1 cellular context compared by ENCODE assay signal in the genomic region with DNA sequence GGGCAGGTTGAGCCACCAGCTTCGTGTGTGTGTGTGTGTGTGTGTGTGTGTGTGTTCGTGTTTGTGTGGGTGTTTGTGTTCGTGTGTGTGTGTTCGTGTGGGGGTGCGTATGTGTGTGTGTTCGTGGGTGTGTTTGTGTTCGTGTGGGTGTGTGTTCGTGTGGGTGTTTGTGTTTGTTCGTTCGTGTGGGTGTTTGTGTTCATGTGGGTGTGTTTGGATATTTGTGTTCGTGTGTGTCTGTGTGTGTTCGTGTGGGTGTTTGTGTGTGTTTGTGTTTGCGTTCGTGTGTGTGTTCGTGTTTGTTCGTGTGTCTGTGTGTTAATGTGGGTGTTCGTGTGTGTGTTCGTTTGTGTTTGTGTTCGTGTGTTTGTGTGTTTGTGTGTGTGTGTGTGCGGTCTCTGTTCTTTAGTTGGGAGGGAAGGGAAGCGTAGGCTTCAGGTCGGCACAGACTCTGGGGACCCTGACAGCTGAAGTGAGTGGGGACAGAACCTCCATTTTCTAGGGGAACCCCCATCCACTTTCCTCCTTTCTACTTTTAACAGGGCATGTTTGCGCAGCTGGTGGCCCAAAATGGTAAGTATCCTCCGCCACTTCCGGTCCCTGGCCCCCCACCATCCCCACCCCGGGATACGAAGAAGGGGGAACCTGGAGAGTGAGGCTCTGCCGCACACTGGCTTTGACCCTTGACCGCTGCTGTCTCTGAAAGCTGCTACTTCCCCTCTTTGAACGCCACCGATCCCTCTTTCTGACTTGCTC.
TF ChIP-seq lines count a peak whose summit lies in the region.

No MANE protein-coding gene starts in this region.

TF ChIP-seq in K562, 482 proteins besides CTCF, POLR2A, EP300 and RAD21 (continued from another document and continues in another):
- TF ChIP-seq, protein P1, sequence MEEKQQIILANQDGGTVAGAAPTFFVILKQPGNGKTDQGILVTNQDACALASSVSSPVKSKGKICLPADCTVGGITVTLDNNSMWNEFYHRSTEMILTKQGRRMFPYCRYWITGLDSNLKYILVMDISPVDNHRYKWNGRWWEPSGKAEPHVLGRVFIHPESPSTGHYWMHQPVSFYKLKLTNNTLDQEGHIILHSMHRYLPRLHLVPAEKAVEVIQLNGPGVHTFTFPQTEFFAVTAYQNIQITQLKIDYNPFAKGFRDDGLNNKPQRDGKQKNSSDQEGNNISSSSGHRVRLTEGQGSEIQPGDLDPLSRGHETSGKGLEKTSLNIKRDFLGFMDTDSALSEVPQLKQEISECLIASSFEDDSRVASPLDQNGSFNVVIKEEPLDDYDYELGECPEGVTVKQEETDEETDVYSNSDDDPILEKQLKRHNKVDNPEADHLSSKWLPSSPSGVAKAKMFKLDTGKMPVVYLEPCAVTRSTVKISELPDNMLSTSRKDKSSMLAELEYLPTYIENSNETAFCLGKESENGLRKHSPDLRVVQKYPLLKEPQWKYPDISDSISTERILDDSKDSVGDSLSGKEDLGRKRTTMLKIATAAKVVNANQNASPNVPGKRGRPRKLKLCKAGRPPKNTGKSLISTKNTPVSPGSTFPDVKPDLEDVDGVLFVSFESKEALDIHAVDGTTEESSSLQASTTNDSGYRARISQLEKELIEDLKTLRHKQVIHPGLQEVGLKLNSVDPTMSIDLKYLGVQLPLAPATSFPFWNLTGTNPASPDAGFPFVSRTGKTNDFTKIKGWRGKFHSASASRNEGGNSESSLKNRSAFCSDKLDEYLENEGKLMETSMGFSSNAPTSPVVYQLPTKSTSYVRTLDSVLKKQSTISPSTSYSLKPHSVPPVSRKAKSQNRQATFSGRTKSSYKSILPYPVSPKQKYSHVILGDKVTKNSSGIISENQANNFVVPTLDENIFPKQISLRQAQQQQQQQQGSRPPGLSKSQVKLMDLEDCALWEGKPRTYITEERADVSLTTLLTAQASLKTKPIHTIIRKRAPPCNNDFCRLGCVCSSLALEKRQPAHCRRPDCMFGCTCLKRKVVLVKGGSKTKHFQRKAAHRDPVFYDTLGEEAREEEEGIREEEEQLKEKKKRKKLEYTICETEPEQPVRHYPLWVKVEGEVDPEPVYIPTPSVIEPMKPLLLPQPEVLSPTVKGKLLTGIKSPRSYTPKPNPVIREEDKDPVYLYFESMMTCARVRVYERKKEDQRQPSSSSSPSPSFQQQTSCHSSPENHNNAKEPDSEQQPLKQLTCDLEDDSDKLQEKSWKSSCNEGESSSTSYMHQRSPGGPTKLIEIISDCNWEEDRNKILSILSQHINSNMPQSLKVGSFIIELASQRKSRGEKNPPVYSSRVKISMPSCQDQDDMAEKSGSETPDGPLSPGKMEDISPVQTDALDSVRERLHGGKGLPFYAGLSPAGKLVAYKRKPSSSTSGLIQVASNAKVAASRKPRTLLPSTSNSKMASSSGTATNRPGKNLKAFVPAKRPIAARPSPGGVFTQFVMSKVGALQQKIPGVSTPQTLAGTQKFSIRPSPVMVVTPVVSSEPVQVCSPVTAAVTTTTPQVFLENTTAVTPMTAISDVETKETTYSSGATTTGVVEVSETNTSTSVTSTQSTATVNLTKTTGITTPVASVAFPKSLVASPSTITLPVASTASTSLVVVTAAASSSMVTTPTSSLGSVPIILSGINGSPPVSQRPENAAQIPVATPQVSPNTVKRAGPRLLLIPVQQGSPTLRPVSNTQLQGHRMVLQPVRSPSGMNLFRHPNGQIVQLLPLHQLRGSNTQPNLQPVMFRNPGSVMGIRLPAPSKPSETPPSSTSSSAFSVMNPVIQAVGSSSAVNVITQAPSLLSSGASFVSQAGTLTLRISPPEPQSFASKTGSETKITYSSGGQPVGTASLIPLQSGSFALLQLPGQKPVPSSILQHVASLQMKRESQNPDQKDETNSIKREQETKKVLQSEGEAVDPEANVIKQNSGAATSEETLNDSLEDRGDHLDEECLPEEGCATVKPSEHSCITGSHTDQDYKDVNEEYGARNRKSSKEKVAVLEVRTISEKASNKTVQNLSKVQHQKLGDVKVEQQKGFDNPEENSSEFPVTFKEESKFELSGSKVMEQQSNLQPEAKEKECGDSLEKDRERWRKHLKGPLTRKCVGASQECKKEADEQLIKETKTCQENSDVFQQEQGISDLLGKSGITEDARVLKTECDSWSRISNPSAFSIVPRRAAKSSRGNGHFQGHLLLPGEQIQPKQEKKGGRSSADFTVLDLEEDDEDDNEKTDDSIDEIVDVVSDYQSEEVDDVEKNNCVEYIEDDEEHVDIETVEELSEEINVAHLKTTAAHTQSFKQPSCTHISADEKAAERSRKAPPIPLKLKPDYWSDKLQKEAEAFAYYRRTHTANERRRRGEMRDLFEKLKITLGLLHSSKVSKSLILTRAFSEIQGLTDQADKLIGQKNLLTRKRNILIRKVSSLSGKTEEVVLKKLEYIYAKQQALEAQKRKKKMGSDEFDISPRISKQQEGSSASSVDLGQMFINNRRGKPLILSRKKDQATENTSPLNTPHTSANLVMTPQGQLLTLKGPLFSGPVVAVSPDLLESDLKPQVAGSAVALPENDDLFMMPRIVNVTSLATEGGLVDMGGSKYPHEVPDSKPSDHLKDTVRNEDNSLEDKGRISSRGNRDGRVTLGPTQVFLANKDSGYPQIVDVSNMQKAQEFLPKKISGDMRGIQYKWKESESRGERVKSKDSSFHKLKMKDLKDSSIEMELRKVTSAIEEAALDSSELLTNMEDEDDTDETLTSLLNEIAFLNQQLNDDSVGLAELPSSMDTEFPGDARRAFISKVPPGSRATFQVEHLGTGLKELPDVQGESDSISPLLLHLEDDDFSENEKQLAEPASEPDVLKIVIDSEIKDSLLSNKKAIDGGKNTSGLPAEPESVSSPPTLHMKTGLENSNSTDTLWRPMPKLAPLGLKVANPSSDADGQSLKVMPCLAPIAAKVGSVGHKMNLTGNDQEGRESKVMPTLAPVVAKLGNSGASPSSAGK (IDR thresholded peaks at IDR 0.05) = 0 out of 2 replicates have a peak, but pooled peaks have one; percentile 22
- TF ChIP-seq, protein P2, sequence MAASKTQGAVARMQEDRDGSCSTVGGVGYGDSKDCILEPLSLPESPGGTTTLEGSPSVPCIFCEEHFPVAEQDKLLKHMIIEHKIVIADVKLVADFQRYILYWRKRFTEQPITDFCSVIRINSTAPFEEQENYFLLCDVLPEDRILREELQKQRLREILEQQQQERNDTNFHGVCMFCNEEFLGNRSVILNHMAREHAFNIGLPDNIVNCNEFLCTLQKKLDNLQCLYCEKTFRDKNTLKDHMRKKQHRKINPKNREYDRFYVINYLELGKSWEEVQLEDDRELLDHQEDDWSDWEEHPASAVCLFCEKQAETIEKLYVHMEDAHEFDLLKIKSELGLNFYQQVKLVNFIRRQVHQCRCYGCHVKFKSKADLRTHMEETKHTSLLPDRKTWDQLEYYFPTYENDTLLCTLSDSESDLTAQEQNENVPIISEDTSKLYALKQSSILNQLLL (CRISPR knock-in tag; IDR thresholded peaks at IDR 0.05; ENCODE audit: borderline replicate concordance) = no peak
- TF ChIP-seq ZNF79 (CRISPR knock-in tag; IDR thresholded peaks at IDR 0.05; ENCODE audit: low read depth) (no peak), BRF1 (IDR thresholded peaks at IDR 0.05; ENCODE audit: borderline replicate concordance, extremely low read depth, insufficient read length) (no peak), CXXC5 (CRISPR knock-in tag; IDR thresholded peaks at IDR 0.05) (peak; percentile 37; the same call in 1 of the 2 replicates), ZNF24 (IDR thresholded peaks at IDR 0.05) (no peak), ZNF12 (CRISPR knock-in tag; IDR thresholded peaks at IDR 0.05) (no peak), POLR2H (tag; IDR thresholded peaks at IDR 0.05; ENCODE audit: low read depth) (no peak), CHD1 (IDR thresholded peaks at IDR 0.05; ENCODE audit: low read length) (no peak), BRCA1 (IDR thresholded peaks at IDR 0.05) (no peak), BRCA1 (CRISPR knock-in tag; IDR thresholded peaks at IDR 0.05) (no peak), SAFB2 (IDR thresholded peaks at IDR 0.05; ENCODE audit: borderline replicate concordance, low read depth, low read length, severe bottlenecking) (no peak), ZNF717 (CRISPR knock-in tag; IDR thresholded peaks at IDR 0.05) (no peak), RBM15 (IDR thresholded peaks at IDR 0.05; ENCODE audit: insufficient read depth, low read length) (no peak), MED1 (CRISPR knock-in tag; IDR thresholded peaks at IDR 0.05; ENCODE audit: borderline replicate concordance) (no peak), HEY1 (CRISPR knock-in tag; IDR thresholded peaks at IDR 0.05; ENCODE audit: borderline replicate concordance) (no peak), NFYB (IDR thresholded peaks at IDR 0.05; ENCODE audit: extremely low read depth, insufficient read length) (no peak)
- TF ChIP-seq, protein P3, sequence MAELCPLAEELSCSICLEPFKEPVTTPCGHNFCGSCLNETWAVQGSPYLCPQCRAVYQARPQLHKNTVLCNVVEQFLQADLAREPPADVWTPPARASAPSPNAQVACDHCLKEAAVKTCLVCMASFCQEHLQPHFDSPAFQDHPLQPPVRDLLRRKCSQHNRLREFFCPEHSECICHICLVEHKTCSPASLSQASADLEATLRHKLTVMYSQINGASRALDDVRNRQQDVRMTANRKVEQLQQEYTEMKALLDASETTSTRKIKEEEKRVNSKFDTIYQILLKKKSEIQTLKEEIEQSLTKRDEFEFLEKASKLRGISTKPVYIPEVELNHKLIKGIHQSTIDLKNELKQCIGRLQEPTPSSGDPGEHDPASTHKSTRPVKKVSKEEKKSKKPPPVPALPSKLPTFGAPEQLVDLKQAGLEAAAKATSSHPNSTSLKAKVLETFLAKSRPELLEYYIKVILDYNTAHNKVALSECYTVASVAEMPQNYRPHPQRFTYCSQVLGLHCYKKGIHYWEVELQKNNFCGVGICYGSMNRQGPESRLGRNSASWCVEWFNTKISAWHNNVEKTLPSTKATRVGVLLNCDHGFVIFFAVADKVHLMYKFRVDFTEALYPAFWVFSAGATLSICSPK (IDR thresholded peaks at IDR 0.05; ENCODE audit: borderline replicate concordance) = peak; percentile 98
- TF ChIP-seq, protein P4, sequence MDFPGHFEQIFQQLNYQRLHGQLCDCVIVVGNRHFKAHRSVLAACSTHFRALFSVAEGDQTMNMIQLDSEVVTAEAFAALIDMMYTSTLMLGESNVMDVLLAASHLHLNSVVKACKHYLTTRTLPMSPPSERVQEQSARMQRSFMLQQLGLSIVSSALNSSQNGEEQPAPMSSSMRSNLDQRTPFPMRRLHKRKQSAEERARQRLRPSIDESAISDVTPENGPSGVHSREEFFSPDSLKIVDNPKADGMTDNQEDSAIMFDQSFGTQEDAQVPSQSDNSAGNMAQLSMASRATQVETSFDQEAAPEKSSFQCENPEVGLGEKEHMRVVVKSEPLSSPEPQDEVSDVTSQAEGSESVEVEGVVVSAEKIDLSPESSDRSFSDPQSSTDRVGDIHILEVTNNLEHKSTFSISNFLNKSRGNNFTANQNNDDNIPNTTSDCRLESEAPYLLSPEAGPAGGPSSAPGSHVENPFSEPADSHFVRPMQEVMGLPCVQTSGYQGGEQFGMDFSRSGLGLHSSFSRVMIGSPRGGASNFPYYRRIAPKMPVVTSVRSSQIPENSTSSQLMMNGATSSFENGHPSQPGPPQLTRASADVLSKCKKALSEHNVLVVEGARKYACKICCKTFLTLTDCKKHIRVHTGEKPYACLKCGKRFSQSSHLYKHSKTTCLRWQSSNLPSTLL (IDR thresholded peaks at IDR 0.05) = peak; percentile 76
- TF ChIP-seq, protein P5, sequence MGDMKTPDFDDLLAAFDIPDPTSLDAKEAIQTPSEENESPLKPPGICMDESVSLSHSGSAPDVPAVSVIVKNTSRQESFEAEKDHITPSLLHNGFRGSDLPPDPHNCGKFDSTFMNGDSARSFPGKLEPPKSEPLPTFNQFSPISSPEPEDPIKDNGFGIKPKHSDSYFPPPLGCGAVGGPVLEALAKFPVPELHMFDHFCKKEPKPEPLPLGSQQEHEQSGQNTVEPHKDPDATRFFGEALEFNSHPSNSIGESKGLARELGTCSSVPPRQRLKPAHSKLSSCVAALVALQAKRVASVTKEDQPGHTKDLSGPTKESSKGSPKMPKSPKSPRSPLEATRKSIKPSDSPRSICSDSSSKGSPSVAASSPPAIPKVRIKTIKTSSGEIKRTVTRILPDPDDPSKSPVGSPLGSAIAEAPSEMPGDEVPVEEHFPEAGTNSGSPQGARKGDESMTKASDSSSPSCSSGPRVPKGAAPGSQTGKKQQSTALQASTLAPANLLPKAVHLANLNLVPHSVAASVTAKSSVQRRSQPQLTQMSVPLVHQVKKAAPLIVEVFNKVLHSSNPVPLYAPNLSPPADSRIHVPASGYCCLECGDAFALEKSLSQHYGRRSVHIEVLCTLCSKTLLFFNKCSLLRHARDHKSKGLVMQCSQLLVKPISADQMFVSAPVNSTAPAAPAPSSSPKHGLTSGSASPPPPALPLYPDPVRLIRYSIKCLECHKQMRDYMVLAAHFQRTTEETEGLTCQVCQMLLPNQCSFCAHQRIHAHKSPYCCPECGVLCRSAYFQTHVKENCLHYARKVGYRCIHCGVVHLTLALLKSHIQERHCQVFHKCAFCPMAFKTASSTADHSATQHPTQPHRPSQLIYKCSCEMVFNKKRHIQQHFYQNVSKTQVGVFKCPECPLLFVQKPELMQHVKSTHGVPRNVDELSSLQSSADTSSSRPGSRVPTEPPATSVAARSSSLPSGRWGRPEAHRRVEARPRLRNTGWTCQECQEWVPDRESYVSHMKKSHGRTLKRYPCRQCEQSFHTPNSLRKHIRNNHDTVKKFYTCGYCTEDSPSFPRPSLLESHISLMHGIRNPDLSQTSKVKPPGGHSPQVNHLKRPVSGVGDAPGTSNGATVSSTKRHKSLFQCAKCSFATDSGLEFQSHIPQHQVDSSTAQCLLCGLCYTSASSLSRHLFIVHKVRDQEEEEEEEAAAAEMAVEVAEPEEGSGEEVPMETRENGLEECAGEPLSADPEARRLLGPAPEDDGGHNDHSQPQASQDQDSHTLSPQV (IDR thresholded peaks at IDR 0.05) = no peak
- TF ChIP-seq, protein P6, sequence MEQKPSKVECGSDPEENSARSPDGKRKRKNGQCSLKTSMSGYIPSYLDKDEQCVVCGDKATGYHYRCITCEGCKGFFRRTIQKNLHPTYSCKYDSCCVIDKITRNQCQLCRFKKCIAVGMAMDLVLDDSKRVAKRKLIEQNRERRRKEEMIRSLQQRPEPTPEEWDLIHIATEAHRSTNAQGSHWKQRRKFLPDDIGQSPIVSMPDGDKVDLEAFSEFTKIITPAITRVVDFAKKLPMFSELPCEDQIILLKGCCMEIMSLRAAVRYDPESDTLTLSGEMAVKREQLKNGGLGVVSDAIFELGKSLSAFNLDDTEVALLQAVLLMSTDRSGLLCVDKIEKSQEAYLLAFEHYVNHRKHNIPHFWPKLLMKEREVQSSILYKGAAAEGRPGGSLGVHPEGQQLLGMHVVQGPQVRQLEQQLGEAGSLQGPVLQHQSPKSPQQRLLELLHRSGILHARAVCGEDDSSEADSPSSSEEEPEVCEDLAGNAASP (IDR thresholded peaks at IDR 0.05) = no peak
- TF ChIP-seq, protein P7, sequence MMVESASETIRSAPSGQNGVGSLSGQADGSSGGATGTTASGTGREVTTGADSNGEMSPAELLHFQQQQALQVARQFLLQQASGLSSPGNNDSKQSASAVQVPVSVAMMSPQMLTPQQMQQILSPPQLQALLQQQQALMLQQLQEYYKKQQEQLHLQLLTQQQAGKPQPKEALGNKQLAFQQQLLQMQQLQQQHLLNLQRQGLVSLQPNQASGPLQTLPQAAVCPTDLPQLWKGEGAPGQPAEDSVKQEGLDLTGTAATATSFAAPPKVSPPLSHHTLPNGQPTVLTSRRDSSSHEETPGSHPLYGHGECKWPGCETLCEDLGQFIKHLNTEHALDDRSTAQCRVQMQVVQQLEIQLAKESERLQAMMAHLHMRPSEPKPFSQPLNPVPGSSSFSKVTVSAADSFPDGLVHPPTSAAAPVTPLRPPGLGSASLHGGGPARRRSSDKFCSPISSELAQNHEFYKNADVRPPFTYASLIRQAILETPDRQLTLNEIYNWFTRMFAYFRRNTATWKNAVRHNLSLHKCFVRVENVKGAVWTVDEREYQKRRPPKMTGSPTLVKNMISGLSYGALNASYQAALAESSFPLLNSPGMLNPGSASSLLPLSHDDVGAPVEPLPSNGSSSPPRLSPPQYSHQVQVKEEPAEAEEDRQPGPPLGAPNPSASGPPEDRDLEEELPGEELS (CRISPR knock-in tag; IDR thresholded peaks at IDR 0.05; ENCODE audit: borderline replicate concordance) = no peak
